26 cellular contexts compared by ENCODE assay signal in genomic region chr3:174276826-174277225, GRCh38.
"Had no signal": no experiment of that assay in that cellular context is flagged by ENCODE, and none has a peak within 500 bp of the region (broad histone marks: within the 10 kb centered on the region; RNA-seq: fewer than 3 reads in every experiment).

No MANE protein-coding gene starts in this region.

- H3K9me3 Mint-ChIP-seq: nephron progenitor cell; neural progenitor cell; stimulated activated naive CD8-positive, alpha-beta T cell treated with anti-CD3 and anti-CD28 coated beads, Interleukin-15, amount 100 ng/mL, for 72 hours had no signal

- H3K4me3 ChIP-seq: left ventricle myocardium inferior, lung, neural progenitor cell, right atrium auricular region, right lobe of liver, smooth muscle cell, transverse colon, upper lobe of left lung, vagina had no signal

- DNase-seq: islet precursor cell; left ventricle myocardium inferior; mesendoderm; naive B cell; natural killer cell; nephron progenitor cell; occipital lobe; right lobe of liver; stimulated activated CD4-positive, alpha-beta T cell treated with anti-CD3 and anti-CD28 coated beads, Interleukin-1b, Interleukin-23, amount 100 ng/mL, for 48 hours; stimulated activated CD4-positive, alpha-beta T cell treated with anti-CD3 and anti-CD28 coated beads, Interleukin-2, amount 100 ng/mL, for 48 hours; stimulated activated CD4-positive, alpha-beta T cell treated with anti-CD3 and anti-CD28 coated beads, Interleukin-4, amount 100 ng/mL, for 4 hours; stimulated activated CD8-positive, alpha-beta memory T cell treated with anti-CD3 and anti-CD28 coated beads, Interleukin-4, amount 100 ng/mL, for 48 hours; stimulated activated naive CD4-positive, alpha-beta T cell treated with Interleukin-2 at 50 U/mL for 16 hours; stimulated activated naive CD8-positive, alpha-beta T cell treated with anti-CD3 and anti-CD28 coated beads, Interleukin-15, amount 100 ng/mL, for 72 hours; substantia nigra; transverse colon; upper lobe of left lung had no signal

- ATAC-seq: natural killer cell; right lobe of liver; stimulated activated memory B cell treated with anti-CD40 and anti-IgM and Interleukin-4, amounts not matched to agents 10 μg/mL and 1 μg/mL and 100 μg/mL, for 72 hours; stimulated activated naive CD8-positive, alpha-beta T cell treated with anti-CD3 and anti-CD28 coated beads, Interleukin-15, amount 100 ng/mL, for 72 hours had no signal

- H3K4me3 Mint-ChIP-seq: mesothelial cell of epicardium; naive B cell; natural killer cell; nephron progenitor cell; neural progenitor cell; stimulated activated memory B cell treated with anti-CD40 and anti-IgM and Interleukin-4, amounts not matched to agents 10 μg/mL and 1 μg/mL and 100 μg/mL, for 72 hours; stimulated activated naive CD8-positive, alpha-beta T cell treated with anti-CD3 and anti-CD28 coated beads, Interleukin-15, amount 100 ng/mL, for 72 hours had no signal

- H3K9me3 ChIP-seq: left ventricle myocardium inferior, neutrophil, right atrium auricular region, right lobe of liver, transverse colon, upper lobe of left lung, vagina had no signal

- H3K27me3 Mint-ChIP-seq: naive B cell; stimulated activated memory B cell treated with anti-CD40 and anti-IgM and Interleukin-4, amounts not matched to agents 10 μg/mL and 1 μg/mL and 100 μg/mL, for 72 hours; stimulated activated naive CD8-positive, alpha-beta T cell treated with anti-CD3 and anti-CD28 coated beads, Interleukin-15, amount 100 ng/mL, for 72 hours had no signal

- H3K9ac ChIP-seq: neural progenitor cell, parathyroid adenoma had no signal

- H3K36me3 Mint-ChIP-seq: mesothelial cell of epicardium; naive B cell; natural killer cell; stimulated activated memory B cell treated with anti-CD40 and anti-IgM and Interleukin-4, amounts not matched to agents 10 μg/mL and 1 μg/mL and 100 μg/mL, for 72 hours had no signal

- H3K79me2 ChIP-seq: parathyroid adenoma had no signal

- H3K4me1 ChIP-seq: left ventricle myocardium inferior, neural progenitor cell, parathyroid adenoma, right atrium auricular region, right lobe of liver, transverse colon, upper lobe of left lung, vagina had no signal

- H2AFZ ChIP-seq: neural progenitor cell, parathyroid adenoma had no signal

- H3K36me3 ChIP-seq: neural progenitor cell, neutrophil, right atrium auricular region, right lobe of liver, transverse colon, upper lobe of left lung, vagina had no signal

- H3K4me2 ChIP-seq: neural progenitor cell, smooth muscle cell had no signal

- H3K4me1 Mint-ChIP-seq: mesothelial cell of epicardium; naive B cell; natural killer cell; nephron progenitor cell; neural progenitor cell; stimulated activated memory B cell treated with anti-CD40 and anti-IgM and Interleukin-4, amounts not matched to agents 10 μg/mL and 1 μg/mL and 100 μg/mL, for 72 hours; stimulated activated naive CD8-positive, alpha-beta T cell treated with anti-CD3 and anti-CD28 coated beads, Interleukin-15, amount 100 ng/mL, for 72 hours had no signal

- H3K27ac Mint-ChIP-seq: mesothelial cell of epicardium; naive B cell; natural killer cell; nephron progenitor cell; neural progenitor cell; stimulated activated memory B cell treated with anti-CD40 and anti-IgM and Interleukin-4, amounts not matched to agents 10 μg/mL and 1 μg/mL and 100 μg/mL, for 72 hours; stimulated activated naive CD8-positive, alpha-beta T cell treated with anti-CD3 and anti-CD28 coated beads, Interleukin-15, amount 100 ng/mL, for 72 hours had no signal

- H3K27me3 ChIP-seq: neural progenitor cell, neutrophil, right atrium auricular region, right lobe of liver, transverse colon, upper lobe of left lung, vagina had no signal

- H3K27ac ChIP-seq: left ventricle myocardium inferior, neural progenitor cell, neutrophil, parathyroid adenoma, right atrium auricular region, right lobe of liver, transverse colon, upper lobe of left lung, vagina had no signal
